ENCODE assay signal across 1 cellular context in the genomic region with DNA sequence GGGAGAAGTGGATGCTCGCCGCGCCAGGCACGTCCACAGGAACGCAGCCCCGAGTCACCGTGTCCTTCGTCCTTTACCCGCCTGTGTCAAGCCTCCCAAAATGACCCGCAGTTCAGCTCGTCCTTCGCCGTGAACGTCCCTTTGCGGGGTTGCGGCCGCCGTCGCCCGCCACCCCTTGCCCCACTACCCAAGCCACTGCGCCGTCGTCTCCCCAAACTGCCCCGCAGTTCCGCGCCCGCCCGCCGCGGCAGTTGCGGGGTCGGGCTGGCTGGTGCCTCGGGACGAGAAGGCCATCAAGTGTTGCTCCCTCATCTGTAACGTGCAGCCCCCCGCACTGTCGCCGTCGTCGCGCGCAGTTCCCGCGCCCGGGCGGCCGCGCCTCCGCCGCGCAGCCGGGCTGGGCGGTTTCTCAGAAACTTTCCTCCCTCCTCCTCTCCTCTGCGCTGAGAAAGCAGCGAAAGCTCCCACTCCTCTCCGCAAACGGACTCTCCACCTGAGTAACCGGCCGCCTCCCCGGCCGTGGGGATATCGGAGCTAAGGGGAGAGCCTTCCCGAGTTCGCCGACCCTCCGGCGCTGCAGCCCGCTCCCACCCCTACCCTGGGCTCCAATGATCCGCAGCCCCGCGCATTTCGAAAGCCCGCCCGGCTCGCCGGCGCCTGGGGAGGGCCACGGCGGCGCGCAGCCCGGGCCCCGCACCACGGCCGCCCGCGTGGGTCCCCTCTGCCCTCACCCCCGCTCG.
TF ChIP-seq lines count a peak whose summit lies in the region.

No MANE protein-coding gene starts in this region.

TF ChIP-seq in GM12878, 131 proteins besides CTCF, POLR2A, EP300 and RAD21 (continued from another document):
- TF ChIP-seq, protein P1, sequence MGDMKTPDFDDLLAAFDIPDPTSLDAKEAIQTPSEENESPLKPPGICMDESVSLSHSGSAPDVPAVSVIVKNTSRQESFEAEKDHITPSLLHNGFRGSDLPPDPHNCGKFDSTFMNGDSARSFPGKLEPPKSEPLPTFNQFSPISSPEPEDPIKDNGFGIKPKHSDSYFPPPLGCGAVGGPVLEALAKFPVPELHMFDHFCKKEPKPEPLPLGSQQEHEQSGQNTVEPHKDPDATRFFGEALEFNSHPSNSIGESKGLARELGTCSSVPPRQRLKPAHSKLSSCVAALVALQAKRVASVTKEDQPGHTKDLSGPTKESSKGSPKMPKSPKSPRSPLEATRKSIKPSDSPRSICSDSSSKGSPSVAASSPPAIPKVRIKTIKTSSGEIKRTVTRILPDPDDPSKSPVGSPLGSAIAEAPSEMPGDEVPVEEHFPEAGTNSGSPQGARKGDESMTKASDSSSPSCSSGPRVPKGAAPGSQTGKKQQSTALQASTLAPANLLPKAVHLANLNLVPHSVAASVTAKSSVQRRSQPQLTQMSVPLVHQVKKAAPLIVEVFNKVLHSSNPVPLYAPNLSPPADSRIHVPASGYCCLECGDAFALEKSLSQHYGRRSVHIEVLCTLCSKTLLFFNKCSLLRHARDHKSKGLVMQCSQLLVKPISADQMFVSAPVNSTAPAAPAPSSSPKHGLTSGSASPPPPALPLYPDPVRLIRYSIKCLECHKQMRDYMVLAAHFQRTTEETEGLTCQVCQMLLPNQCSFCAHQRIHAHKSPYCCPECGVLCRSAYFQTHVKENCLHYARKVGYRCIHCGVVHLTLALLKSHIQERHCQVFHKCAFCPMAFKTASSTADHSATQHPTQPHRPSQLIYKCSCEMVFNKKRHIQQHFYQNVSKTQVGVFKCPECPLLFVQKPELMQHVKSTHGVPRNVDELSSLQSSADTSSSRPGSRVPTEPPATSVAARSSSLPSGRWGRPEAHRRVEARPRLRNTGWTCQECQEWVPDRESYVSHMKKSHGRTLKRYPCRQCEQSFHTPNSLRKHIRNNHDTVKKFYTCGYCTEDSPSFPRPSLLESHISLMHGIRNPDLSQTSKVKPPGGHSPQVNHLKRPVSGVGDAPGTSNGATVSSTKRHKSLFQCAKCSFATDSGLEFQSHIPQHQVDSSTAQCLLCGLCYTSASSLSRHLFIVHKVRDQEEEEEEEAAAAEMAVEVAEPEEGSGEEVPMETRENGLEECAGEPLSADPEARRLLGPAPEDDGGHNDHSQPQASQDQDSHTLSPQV (IDR thresholded peaks at IDR 0.05), result no peak
- TF ChIP-seq ZNF207 (IDR thresholded peaks at IDR 0.05; ENCODE audit: borderline replicate concordance) (no peak), SMAD1 (IDR thresholded peaks at IDR 0.05; ENCODE audit: low read depth, partially characterized antibody) (no peak), PAX5 (IDR thresholded peaks at IDR 0.05; ENCODE audit: borderline replicate concordance, low read depth, low read length) (no peak), ZNF274 (IDR thresholded peaks at IDR 0.05; ENCODE audit: insufficient read depth, insufficient read length) (no peak), CHD4 (IDR thresholded peaks at IDR 0.05) (no peak), ETV6 (conservative IDR thresholded peaks at IDR 0.05 in 1 of 2, IDR thresholded peaks at IDR 0.05 in 1 of 2; ENCODE audit: borderline replicate concordance in 1 of 2, low read depth in 1 of 2) (no peak), STAT3 (IDR thresholded peaks at IDR 0.05; ENCODE audit: low read depth, low read length) (no peak), TCF7 (IDR thresholded peaks at IDR 0.05; ENCODE audit: borderline replicate concordance) (no peak)
- TF ChIP-seq, protein P2, sequence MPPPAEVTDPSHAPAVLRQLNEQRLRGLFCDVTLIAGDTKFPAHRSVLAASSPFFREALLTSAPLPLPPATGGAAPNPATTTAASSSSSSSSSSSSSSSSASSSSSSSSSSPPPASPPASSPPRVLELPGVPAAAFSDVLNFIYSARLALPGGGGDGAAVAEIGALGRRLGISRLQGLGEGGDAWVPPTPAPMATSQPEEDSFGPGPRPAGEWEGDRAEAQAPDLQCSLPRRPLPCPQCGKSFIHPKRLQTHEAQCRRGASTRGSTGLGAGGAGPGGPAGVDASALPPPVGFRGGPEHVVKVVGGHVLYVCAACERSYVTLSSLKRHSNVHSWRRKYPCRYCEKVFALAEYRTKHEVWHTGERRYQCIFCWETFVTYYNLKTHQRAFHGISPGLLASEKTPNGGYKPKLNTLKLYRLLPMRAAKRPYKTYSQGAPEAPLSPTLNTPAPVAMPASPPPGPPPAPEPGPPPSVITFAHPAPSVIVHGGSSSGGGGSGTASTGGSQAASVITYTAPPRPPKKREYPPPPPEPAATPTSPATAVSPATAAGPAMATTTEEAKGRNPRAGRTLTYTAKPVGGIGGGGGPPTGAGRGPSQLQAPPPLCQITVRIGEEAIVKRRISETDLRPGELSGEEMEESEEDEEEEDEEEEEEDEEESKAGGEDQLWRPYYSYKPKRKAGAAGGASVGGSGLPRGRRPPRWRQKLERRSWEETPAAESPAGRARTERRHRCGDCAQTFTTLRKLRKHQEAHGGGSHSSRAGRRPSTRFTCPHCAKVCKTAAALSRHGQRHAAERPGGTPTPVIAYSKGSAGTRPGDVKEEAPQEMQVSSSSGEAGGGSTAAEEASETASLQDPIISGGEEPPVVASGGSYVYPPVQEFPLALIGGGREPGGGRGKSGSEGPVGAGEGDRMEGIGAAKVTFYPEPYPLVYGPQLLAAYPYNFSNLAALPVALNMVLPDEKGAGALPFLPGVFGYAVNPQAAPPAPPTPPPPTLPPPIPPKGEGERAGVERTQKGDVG (CRISPR knock-in tag; IDR thresholded peaks at IDR 0.05), result no peak
- TF ChIP-seq, protein P3, sequence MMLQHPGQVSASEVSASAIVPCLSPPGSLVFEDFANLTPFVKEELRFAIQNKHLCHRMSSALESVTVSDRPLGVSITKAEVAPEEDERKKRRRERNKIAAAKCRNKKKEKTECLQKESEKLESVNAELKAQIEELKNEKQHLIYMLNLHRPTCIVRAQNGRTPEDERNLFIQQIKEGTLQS (IDR thresholded peaks at IDR 0.05; ENCODE audit: borderline replicate concordance, extremely low read depth, low read depth, low read length), result no peak
- TF ChIP-seq, protein P4, sequence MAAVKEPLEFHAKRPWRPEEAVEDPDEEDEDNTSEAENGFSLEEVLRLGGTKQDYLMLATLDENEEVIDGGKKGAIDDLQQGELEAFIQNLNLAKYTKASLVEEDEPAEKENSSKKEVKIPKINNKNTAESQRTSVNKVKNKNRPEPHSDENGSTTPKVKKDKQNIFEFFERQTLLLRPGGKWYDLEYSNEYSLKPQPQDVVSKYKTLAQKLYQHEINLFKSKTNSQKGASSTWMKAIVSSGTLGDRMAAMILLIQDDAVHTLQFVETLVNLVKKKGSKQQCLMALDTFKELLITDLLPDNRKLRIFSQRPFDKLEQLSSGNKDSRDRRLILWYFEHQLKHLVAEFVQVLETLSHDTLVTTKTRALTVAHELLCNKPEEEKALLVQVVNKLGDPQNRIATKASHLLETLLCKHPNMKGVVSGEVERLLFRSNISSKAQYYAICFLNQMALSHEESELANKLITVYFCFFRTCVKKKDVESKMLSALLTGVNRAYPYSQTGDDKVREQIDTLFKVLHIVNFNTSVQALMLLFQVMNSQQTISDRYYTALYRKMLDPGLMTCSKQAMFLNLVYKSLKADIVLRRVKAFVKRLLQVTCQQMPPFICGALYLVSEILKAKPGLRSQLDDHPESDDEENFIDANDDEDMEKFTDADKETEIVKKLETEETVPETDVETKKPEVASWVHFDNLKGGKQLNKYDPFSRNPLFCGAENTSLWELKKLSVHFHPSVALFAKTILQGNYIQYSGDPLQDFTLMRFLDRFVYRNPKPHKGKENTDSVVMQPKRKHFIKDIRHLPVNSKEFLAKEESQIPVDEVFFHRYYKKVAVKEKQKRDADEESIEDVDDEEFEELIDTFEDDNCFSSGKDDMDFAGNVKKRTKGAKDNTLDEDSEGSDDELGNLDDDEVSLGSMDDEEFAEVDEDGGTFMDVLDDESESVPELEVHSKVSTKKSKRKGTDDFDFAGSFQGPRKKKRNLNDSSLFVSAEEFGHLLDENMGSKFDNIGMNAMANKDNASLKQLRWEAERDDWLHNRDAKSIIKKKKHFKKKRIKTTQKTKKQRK (IDR thresholded peaks at IDR 0.05; ENCODE audit: low read depth, low read length), result no peak
- TF ChIP-seq, protein P5, sequence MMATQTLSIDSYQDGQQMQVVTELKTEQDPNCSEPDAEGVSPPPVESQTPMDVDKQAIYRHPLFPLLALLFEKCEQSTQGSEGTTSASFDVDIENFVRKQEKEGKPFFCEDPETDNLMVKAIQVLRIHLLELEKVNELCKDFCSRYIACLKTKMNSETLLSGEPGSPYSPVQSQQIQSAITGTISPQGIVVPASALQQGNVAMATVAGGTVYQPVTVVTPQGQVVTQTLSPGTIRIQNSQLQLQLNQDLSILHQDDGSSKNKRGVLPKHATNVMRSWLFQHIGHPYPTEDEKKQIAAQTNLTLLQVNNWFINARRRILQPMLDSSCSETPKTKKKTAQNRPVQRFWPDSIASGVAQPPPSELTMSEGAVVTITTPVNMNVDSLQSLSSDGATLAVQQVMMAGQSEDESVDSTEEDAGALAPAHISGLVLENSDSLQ (IDR thresholded peaks at IDR 0.05), result no peak
